ENCODE assay signal across 25 cellular contexts in genomic region chr10:29966269-29966668, GRCh38.
"Had no signal": no experiment of that assay in that cellular context is flagged by ENCODE, and none has a peak within 500 bp of the region (broad histone marks: within the 10 kb centered on the region; RNA-seq: fewer than 3 reads in every experiment).

No MANE protein-coding gene starts in this region.

- ATAC-seq: stimulated activated naive B cell treated with anti-CD40 and anti-IgM and Interleukin-4, amounts not matched to agents 10 μg/mL and 1 μg/mL and 100 μg/mL, for 72 hours had no signal

- H3K27me3 ChIP-seq: ascending aorta, esophagus squamous epithelium, ovary, right atrium auricular region, stomach, thyroid gland, upper lobe of left lung, vagina had no signal

- H3K27me3 Mint-ChIP-seq: brain had no signal

- H3K4me1 Mint-ChIP-seq: activated naive CD8-positive, alpha-beta T cell treated with anti-CD3 and anti-CD28 coated beads, Interleukin-2, amount 10 ng/mL, durations not matched to agents 7 days and 5 days; stimulated activated naive B cell treated with anti-CD40 and anti-IgM and Interleukin-4, amounts not matched to agents 10 μg/mL and 1 μg/mL and 100 μg/mL, for 72 hours had no signal

- H3K4me1 ChIP-seq: prostate gland, right atrium auricular region, upper lobe of left lung, vagina had no signal

- DNase-seq: activated CD4-positive, alpha-beta T cell treated with anti-CD3 and anti-CD28 coated beads for 4 hours; activated CD4-positive, alpha-beta T cell treated with anti-CD3 and anti-CD28 coated beads, Interleukin-2, amount 50 U/mL, for 4 hours; activated CD4-positive, CD25-positive, alpha-beta regulatory T cell; activated effector memory CD4-positive, alpha-beta T cell treated with Interleukin-2 at 50 U/mL for 16 hours; activated naive CD4-positive, alpha-beta T cell treated with anti-CD3 and anti-CD28 coated beads for 36 hours; activated naive CD8-positive, alpha-beta T cell treated with anti-CD3 and anti-CD28 coated beads, Interleukin-2, amount 10 ng/mL, durations not matched to agents 7 days and 5 days; activated T-cell treated with anti-CD3 and anti-CD28 coated beads for 4 hours; esophagus squamous epithelium; left ventricle myocardium inferior; ovary; stimulated activated CD4-positive, alpha-beta T cell treated with anti-CD3 and anti-CD28 coated beads, Interleukin-15, amount 100 ng/mL, for 24 hours; stimulated activated CD4-positive, alpha-beta T cell treated with anti-CD3 and anti-CD28 coated beads, Interleukin-2, amount 100 ng/mL, for 24 hours; stimulated activated naive B cell treated with anti-CD40 and anti-IgM and Interleukin-4, amounts not matched to agents 10 μg/mL and 1 μg/mL and 100 μg/mL, for 72 hours; stomach; thyroid gland; upper lobe of left lung had no signal

- H3K4me3 Mint-ChIP-seq: activated naive CD4-positive, alpha-beta T cell treated with anti-CD3 and anti-CD28 coated beads for 36 hours; activated naive CD8-positive, alpha-beta T cell treated with anti-CD3 and anti-CD28 coated beads, Interleukin-2, amount 10 ng/mL, durations not matched to agents 7 days and 5 days; brain; nephron; stimulated activated naive B cell treated with anti-CD40 and anti-IgM and Interleukin-4, amounts not matched to agents 10 μg/mL and 1 μg/mL and 100 μg/mL, for 72 hours; T-helper 2 cell treated with Interferon-gamma antibody and Interleukin-4, amounts not matched to agents 5 μg/mL and 100 μg/mL, for 36 hours had no signal

- H3K4me3 ChIP-seq: ascending aorta, esophagus squamous epithelium, left ventricle myocardium inferior, lung, ovary, prostate gland, right atrium auricular region, stomach, thyroid gland, upper lobe of left lung, vagina had no signal

- H3K9me3 Mint-ChIP-seq: activated naive CD4-positive, alpha-beta T cell treated with anti-CD3 and anti-CD28 coated beads for 36 hours; activated naive CD8-positive, alpha-beta T cell treated with anti-CD3 and anti-CD28 coated beads, Interleukin-2, amount 10 ng/mL, durations not matched to agents 7 days and 5 days; brain; nephron; stimulated activated naive B cell treated with anti-CD40 and anti-IgM and Interleukin-4, amounts not matched to agents 10 μg/mL and 1 μg/mL and 100 μg/mL, for 72 hours; T-helper 2 cell treated with Interferon-gamma antibody and Interleukin-4, amounts not matched to agents 5 μg/mL and 100 μg/mL, for 36 hours had no signal

- H3K36me3 ChIP-seq: ascending aorta, esophagus squamous epithelium, left ventricle myocardium inferior, ovary, prostate gland, right atrium auricular region, stomach, thyroid gland, upper lobe of left lung, vagina had no signal

- H3K27ac ChIP-seq: ascending aorta, epithelial cell of prostate, esophagus squamous epithelium, left ventricle myocardium inferior, ovary, prostate gland, right atrium auricular region, stomach, thyroid gland, upper lobe of left lung, vagina had no signal

- H3K27ac Mint-ChIP-seq: activated naive CD4-positive, alpha-beta T cell treated with anti-CD3 and anti-CD28 coated beads for 36 hours; activated naive CD8-positive, alpha-beta T cell treated with anti-CD3 and anti-CD28 coated beads, Interleukin-2, amount 10 ng/mL, durations not matched to agents 7 days and 5 days; brain; stimulated activated naive B cell treated with anti-CD40 and anti-IgM and Interleukin-4, amounts not matched to agents 10 μg/mL and 1 μg/mL and 100 μg/mL, for 72 hours; T-helper 2 cell treated with Interferon-gamma antibody and Interleukin-4, amounts not matched to agents 5 μg/mL and 100 μg/mL, for 36 hours had no signal

- H3K36me3 Mint-ChIP-seq: activated naive CD8-positive, alpha-beta T cell treated with anti-CD3 and anti-CD28 coated beads, Interleukin-2, amount 10 ng/mL, durations not matched to agents 7 days and 5 days; brain; stimulated activated naive B cell treated with anti-CD40 and anti-IgM and Interleukin-4, amounts not matched to agents 10 μg/mL and 1 μg/mL and 100 μg/mL, for 72 hours had no signal

- H3K9me3 ChIP-seq: ascending aorta, esophagus squamous epithelium, left ventricle myocardium inferior, ovary, prostate gland, right atrium auricular region, stomach, thyroid gland, upper lobe of left lung, vagina had no signal
